ENCODE assay signal across 33 cellular contexts in genomic region chr3:11269007-11269406, GRCh38. TPM values are rescaled to one million over a fixed set of nuclear protein-coding genes. Genes with fewer than 3 reads are reported as not detected.
DNase-seq lines count a peak whose midpoint lies in the region; ATAC-seq, FAIRE-seq and TF ChIP-seq lines count a peak whose summit lies in the region.
"Had no signal": no experiment of that assay in that cellular context is flagged by ENCODE, and none has a peak within 500 bp of the region (broad histone marks: within the 10 kb centered on the region; RNA-seq: fewer than 3 reads in every experiment).

No MANE protein-coding gene starts in this region.

- peaks cover 5% of the 10 kb centered on the region for H3K36me3 Mint-ChIP-seq in activated CD4-positive, alpha-beta memory T cell treated with anti-CD3 and anti-CD28 coated beads for 36 hours
- H3K36me3 Mint-ChIP-seq: CD14-positive monocyte; CD4-positive, CD25-positive, alpha-beta regulatory T cell had no signal

- H3K23ac ChIP-seq in trophoblast cell (ENCODE audit: low read length): no peak overlapping the region

- no peak overlapping the region for H2BK5ac ChIP-seq in trophoblast cell (ENCODE audit: low read depth, low read length, poor library complexity)

- no peak overlapping the region for H3K4ac ChIP-seq in trophoblast cell (ENCODE audit: low read depth, low read length)

- peaks cover 3% of the 10 kb centered on the region for H3K27me3 Mint-ChIP-seq in activated CD4-positive, alpha-beta memory T cell treated with anti-CD3 and anti-CD28 coated beads for 36 hours
- H3K27me3 Mint-ChIP-seq: CD4-positive, alpha-beta T cell had no signal

- no peaks in the 10 kb centered on the region for H3K9me3 Mint-ChIP-seq in activated CD4-positive, alpha-beta memory T cell treated with anti-CD3 and anti-CD28 coated beads for 36 hours
- H3K9me3 Mint-ChIP-seq: CD14-positive monocyte; CD4-positive, alpha-beta memory T cell; CD4-positive, alpha-beta T cell; CD4-positive, CD25-positive, alpha-beta regulatory T cell; CD8-positive, alpha-beta memory T cell; CD8-positive, alpha-beta T cell had no signal

- H3K27me3 ChIP-seq in K562 (ENCODE audit: control insufficient read depth in 2 of 2, insufficient read depth in 2 of 2, low read length in 2 of 2) (peaks cover 3 to 10% of the 10 kb centered on the region in 2 experiments; a peak in 3 of 5 replicates), trophoblast cell (ENCODE audit: insufficient read depth, low read length) (no peaks in the 10 kb centered on the region)
- H3K27me3 ChIP-seq: BE2C; BLaER1; BLaER1 treated with 17β-estradiol and CSF1 and Interleukin-3, amounts not matched to agents 10 nM and 100 nM had no signal

- H3K9me1 ChIP-seq in K562 (ENCODE audit: control insufficient read depth, insufficient read depth, low read length): no peaks in the 10 kb centered on the region

- POLR2A ChIA-PET in K562 (lab: Yijun Ruan, JAX): no interaction called here
- POLR2A ChIA-PET in activated CD4-positive, alpha-beta memory T cell treated with anti-CD3 and anti-CD28 coated beads for 36 hours (lab: Charles Lee): no interaction called here

- no peak overlapping the region for H3K14ac ChIP-seq in trophoblast cell (ENCODE audit: low read length)

- no peak for TF ChIP-seq CTCF in K562 (IDR thresholded peaks at IDR 0.05 in 2 of 3, conservative IDR thresholded peaks at IDR 0.05 in 1 of 3; ENCODE audit: insufficient read depth in 2 of 3, low read depth in 1 of 3, low read length in 3 of 3)

- no peak for TF ChIP-seq POLR2A in K562 (conservative IDR thresholded peaks at IDR 0.05)

- peaks cover 18% of the 10 kb centered on the region for H3K4me1 Mint-ChIP-seq in activated CD4-positive, alpha-beta memory T cell treated with anti-CD3 and anti-CD28 coated beads for 36 hours (ENCODE audit: low read depth)

- intact Hi-C loops in K562 (cut with micrococcal nuclease): no loop called here
- intact Hi-C loops in activated CD4-positive, alpha-beta memory T cell treated with anti-CD3 and anti-CD28 coated beads for 36 hours (cut with micrococcal nuclease): no loop called here

- H2AK5ac ChIP-seq in trophoblast cell (ENCODE audit: low read length): no peak overlapping the region

- H3K79me1 ChIP-seq in trophoblast cell (ENCODE audit: low read length): peaks cover 6% of the 10 kb centered on the region

- peaks cover 9 to 19% of the 10 kb centered on the region in 2 experiments; a peak in 4 of 5 replicates for H3K4me1 ChIP-seq in K562 (replicated peaks in 1 of 2; ENCODE audit: control insufficient read depth in 2 of 2, insufficient read depth in 2 of 2, low read length in 2 of 2)
- H3K4me1 ChIP-seq in trophoblast cell (ENCODE audit: control insufficient read depth in 1 of 2, insufficient read depth in 2 of 2, low read length in 2 of 2): peaks cover 3 to 8% of the 10 kb centered on the region in 2 experiments
- H3K4me1 ChIP-seq: BE2C had no signal

- peaks cover 2% of the 10 kb centered on the region; the same call in 2 of the 3 replicates for H3K36me3 ChIP-seq in K562 (ENCODE audit: control insufficient read depth, insufficient read depth, low read length)
- no peaks in the 10 kb centered on the region for H3K36me3 ChIP-seq in trophoblast cell (ENCODE audit: control insufficient read depth in 1 of 2, insufficient read depth in 2 of 2, low read length in 2 of 2)
- H3K36me3 ChIP-seq: BE2C had no signal

- no peak for DNase-seq in K562 (ENCODE audit: extremely low read depth in 1 of 4, low spot score in 3 of 4)
- peak; percentile 82 to 92 for DNase-seq in trophoblast cell
- no peak for DNase-seq in activated CD4-positive, alpha-beta memory T cell treated with anti-CD3 and anti-CD28 coated beads for 36 hours
- DNase-seq: 8988T; ACHN; AML-193; BE2C; C1 segment of cervical spinal cord; Caco-2; Calu3; CD4-positive, alpha-beta memory T cell; CD4-positive, alpha-beta T cell; CD4-positive, CD25-positive, alpha-beta regulatory T cell; CD8-positive, alpha-beta memory T cell; CD8-positive, alpha-beta T cell; COR-L47; DMS 273 treated with DMSO at 0.1 percent for 48 hours; DMS153; DMS53; DMS79; DMS79 treated with DMSO at 0.1 percent for 48 hours; DND-41; EL had no signal

- in situ Hi-C loops in K562 (cut with MboI): no loop called here

- H3K4me3 Mint-ChIP-seq in activated CD4-positive, alpha-beta memory T cell treated with anti-CD3 and anti-CD28 coated beads for 36 hours: no peak overlapping the region
- H3K4me3 Mint-ChIP-seq: B cell; CD14-positive monocyte; CD4-positive, alpha-beta memory T cell; CD4-positive, alpha-beta T cell; CD8-positive, alpha-beta memory T cell; CD8-positive, alpha-beta T cell had no signal

- H4K12ac ChIP-seq in trophoblast cell (ENCODE audit: low read depth, low read length): no peak overlapping the region

- H3K4me3 ChIP-seq in K562 (no peak overlapping the region), trophoblast cell (ENCODE audit: low read depth, low read length) (no peak overlapping the region)
- H3K4me3 ChIP-seq: A549; BLaER1; BLaER1 treated with 17β-estradiol and CSF1 and Interleukin-3, amounts not matched to agents 10 nM and 100 nM had no signal

- TF ChIP-seq RAD21 in K562 (CRISPR knock-in tag; conservative IDR thresholded peaks at IDR 0.05 in 1 of 2, IDR thresholded peaks at IDR 0.05 in 1 of 2): no peak

- FAIRE-seq in K562 (lab: Jason Lieb, UNC): no peak
- FAIRE-seq: A204.1, A549, D721Med had no signal

- CTCF ChIA-PET in K562 (lab: Yijun Ruan, JAX; ENCODE audit: low intra/inter-chr PET ratio): no interaction called here
- CTCF ChIA-PET in activated CD4-positive, alpha-beta memory T cell treated with anti-CD3 and anti-CD28 coated beads for 36 hours (lab: Charles Lee): no interaction called here

- WGBS in K562 (ENCODE audit: insufficient coverage, low coverage, missing lambda C conversion rate): 55% methylated on average over 8 of the region's 9 CpGs
- no CpG with 5 or more reads among the region's 9 CpGs for WGBS in trophoblast cell (ENCODE audit: extremely low coverage, insufficient coverage, insufficient read length)

- H3K79me2 ChIP-seq in K562 (ENCODE audit: control insufficient read depth, insufficient read depth, low read length): peaks cover 18% of the 10 kb centered on the region
- H3K79me2 ChIP-seq in trophoblast cell (ENCODE audit: control insufficient read depth, insufficient read depth, low read length, poor library complexity): peaks cover 4% of the 10 kb centered on the region

- TF ChIP-seq EP300 in K562 (IDR thresholded peaks at IDR 0.05; ENCODE audit: low read length): no peak

- no TSS peak for BruUV-seq in K562 (replicated peaks; lab: Mats Ljungman, UMichigan)

- ATAC-seq in K562: no peak
- ATAC-seq in HG03521 (IDR thresholded peaks at IDR 0.05; ENCODE audit: unreplicated experiment): no peak
- ATAC-seq: A549; CD8-positive, alpha-beta T cell had no signal

- H3K9ac ChIP-seq in K562 (ENCODE audit: insufficient read depth in 1 of 2, low read depth in 2 of 2, low read length in 2 of 2) (no peak overlapping the region), trophoblast cell (ENCODE audit: low read length) (no peak overlapping the region)
- H3K9ac ChIP-seq: BLaER1; BLaER1 treated with 17β-estradiol and CSF1 and Interleukin-3, amounts not matched to agents 10 nM and 100 nM had no signal

- no peak overlapping the region for H2AFZ ChIP-seq in K562 (ENCODE audit: low read depth, low read length)
- H2AFZ ChIP-seq in trophoblast cell (ENCODE audit: insufficient read depth, low read length, poor library complexity): no peak overlapping the region

- H3K27ac ChIP-seq in K562 (ENCODE audit: extremely low read depth, low read depth, low read length) (no peak overlapping the region), trophoblast cell (ENCODE audit: low read depth, low read length) (no peak overlapping the region)
- H3K27ac ChIP-seq: 22Rv1; A549; BLaER1; BLaER1 treated with 17β-estradiol and CSF1 and Interleukin-3, amounts not matched to agents 10 nM and 100 nM; C4-2B had no signal

- H2BK120ac ChIP-seq in trophoblast cell (ENCODE audit: insufficient read depth, low read length, poor library complexity): no peak overlapping the region

- no peak overlapping the region for H3K4me2 ChIP-seq in K562 (ENCODE audit: insufficient read depth, low read length)
- no peak overlapping the region for H3K4me2 ChIP-seq in trophoblast cell (ENCODE audit: low read length)
- H3K4me2 ChIP-seq: A549; BLaER1; BLaER1 treated with 17β-estradiol and CSF1 and Interleukin-3, amounts not matched to agents 10 nM and 100 nM had no signal

- H3K18ac ChIP-seq in trophoblast cell (ENCODE audit: low read length): no peak overlapping the region

- no peak overlapping the region for H4K91ac ChIP-seq in trophoblast cell (ENCODE audit: low read depth, low read length)

- H3K9me3 ChIP-seq in K562 (replicated peaks; ENCODE audit: control insufficient read depth, insufficient read depth, low read depth, low read length) (no peaks in the 10 kb centered on the region), trophoblast cell (ENCODE audit: insufficient read depth, low read depth, low read length) (no peaks in the 10 kb centered on the region)
- H3K9me3 ChIP-seq: A549; BE2C; BLaER1; BLaER1 treated with 17β-estradiol and CSF1 and Interleukin-3, amounts not matched to agents 10 nM and 100 nM; Caco-2 had no signal

- no peaks in the 10 kb centered on the region for H4K20me1 ChIP-seq in K562 (replicated peaks; ENCODE audit: control insufficient read depth, insufficient read depth, low read length)
- H4K20me1 ChIP-seq: BLaER1; BLaER1 treated with 17β-estradiol and CSF1 and Interleukin-3, amounts not matched to agents 10 nM and 100 nM had no signal

- H3K27ac Mint-ChIP-seq in activated CD4-positive, alpha-beta memory T cell treated with anti-CD3 and anti-CD28 coated beads for 36 hours: no peak overlapping the region
- H3K27ac Mint-ChIP-seq: B cell; CD14-positive monocyte; CD4-positive, alpha-beta memory T cell; CD4-positive, alpha-beta T cell; CD4-positive, CD25-positive, alpha-beta regulatory T cell; CD8-positive, alpha-beta T cell had no signal

- H4K8ac ChIP-seq in trophoblast cell (ENCODE audit: low read depth, low read length): no peak overlapping the region

- H2BK12ac ChIP-seq in trophoblast cell (ENCODE audit: low read length): no peak overlapping the region

RNA-seq across cellular contexts. Expression of gene ATG7, which starts 3.2 kb away (rescaled TPM):
- total RNA-seq in K562 (2011; cell fraction: chromatin; rRNA removed; ENCODE audit: low replicate concordance): 141 and 224 TPM in 2 replicates
- 78.5 and 85.9 TPM in 2 replicates for total RNA-seq in K562 (2011; cell fraction: nucleolus; rRNA removed)
- 127 and 128 TPM in 2 replicates for total RNA-seq in K562 (2011; cell fraction: nucleoplasm; rRNA removed)
- 20.1 and 20.2 TPM in 2 replicates for total RNA-seq in K562 (2014; rRNA removed)
- total RNA-seq in K562 (2014; rRNA removed; fragmentation: Illumina TruSeq; extraction: Trizol): 44.6 and 53.3 TPM in 2 replicates
- 29.4 and 30.9 TPM in 2 replicates for total RNA-seq in K562 (2015; rRNA removed; fragmentation: Illumina TruSeq; extraction: Trizol)
- 31.3 and 34.1 TPM in 2 replicates for total RNA-seq in K562 (2021)
- polyA plus RNA-seq in K562 (2011; rRNA removed): 34.5 and 36.0 TPM in 2 replicates
- 36.2 and 54.9 TPM in 2 replicates for polyA plus RNA-seq in K562 (2011; cell fraction: cytosol; rRNA removed)
- polyA plus RNA-seq in K562 (2011; cell fraction: nucleus; rRNA removed): 31.7 and 43.7 TPM in 2 replicates
- polyA plus RNA-seq in K562 (2012): 30.8 and 31.9 TPM in 2 replicates
- polyA plus RNA-seq in K562 (2014; fragmentation: Illumina TruSeq; extraction: Trizol): 36.8 and 45.3 TPM in 2 replicates
- polyA plus RNA-seq in K562 (2014; fragmentation: Nextera tagmentation; extraction: Ambion mirVana): 10 to 100 TPM; 18.3 to 33.6 TPM
- polyA plus RNA-seq in K562 (2014; rRNA removed): 17.3 and 31.8 TPM in 2 replicates
- polyA minus RNA-seq in K562 (2011; rRNA and poly(A)+ RNA removed): 103 and 129 TPM in 2 replicates
- 18.8 and 27.8 TPM in 2 replicates for polyA minus RNA-seq in K562 (2011; cell fraction: cytosol; rRNA and poly(A)+ RNA removed)
- polyA minus RNA-seq in K562 (2011; cell fraction: nucleus; rRNA and poly(A)+ RNA removed): 77.8 and 134 TPM in 2 replicates
- polyA plus RNA-seq in trophoblast cell (2013): 23.3 and 24.0 TPM in 2 replicates
- total RNA-seq in activated CD4-positive, alpha-beta memory T cell treated with anti-CD3 and anti-CD28 coated beads for 36 hours: 10 to 100 TPM; 30.5 to 33.6 TPM

Comparison
In these comparisons a context has a peak if more than half of its experiments do, and no peak if none do; other contexts are left out.
1. DNase-seq: peak in trophoblast cell (2 of 2); none in K562 (0 of 4) and activated CD4-positive, alpha-beta memory T cell treated with anti-CD3 and anti-CD28 coated beads for 36 hours (single experiment).